2 cellular contexts compared by ENCODE assay signal in the genomic region with DNA sequence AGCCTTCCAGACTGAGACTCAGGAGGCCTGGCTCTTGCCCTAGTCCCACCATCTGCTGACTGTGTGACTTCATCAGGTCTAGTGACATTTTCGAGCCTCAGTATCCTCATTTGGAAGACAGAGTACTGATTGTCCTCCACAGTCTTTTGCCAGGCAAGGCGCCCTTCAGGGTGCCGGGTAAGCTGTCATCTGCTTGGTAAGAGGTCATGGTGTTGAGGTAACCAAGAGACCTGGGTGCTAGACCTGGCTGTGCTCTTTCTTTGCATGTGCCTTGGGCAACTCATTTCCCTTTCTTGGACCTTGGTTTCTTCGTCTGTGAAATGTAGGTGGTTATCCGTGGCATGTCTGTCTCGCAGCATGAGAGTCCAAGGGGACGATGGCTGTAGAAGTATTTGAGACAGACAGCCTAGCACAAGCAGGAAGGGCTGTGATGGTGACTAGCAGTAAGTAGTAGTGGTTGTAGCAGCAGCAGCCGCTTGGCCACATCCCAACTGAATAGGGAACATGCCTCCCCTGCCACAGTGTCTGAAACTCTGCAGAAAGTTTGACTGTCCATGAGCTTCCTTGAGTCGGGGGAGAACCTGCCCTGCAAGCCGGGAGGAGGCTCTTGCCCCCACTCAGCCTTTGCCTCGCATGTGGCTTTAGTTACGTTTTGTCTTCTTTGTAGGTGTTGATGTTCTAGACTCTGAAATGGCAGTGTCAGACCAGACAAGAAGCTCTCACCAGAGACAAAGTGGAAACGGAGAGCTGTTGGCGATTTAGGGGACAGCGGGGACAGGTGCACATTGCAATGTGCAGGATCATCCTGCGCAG.
TF ChIP-seq lines count a peak whose summit lies in the region.

No MANE protein-coding gene starts in this region.

TF ChIP-seq in GM12878, 131 proteins besides CTCF, POLR2A, EP300 and RAD21:
- TF ChIP-seq SUZ12 (IDR thresholded peaks at IDR 0.05; ENCODE audit: unreplicated experiment) (no peak), RAD51 (IDR thresholded peaks at IDR 0.05) (no peak), STAT3 (IDR thresholded peaks at IDR 0.05; ENCODE audit: low read depth, low read length) (no peak)

TF ChIP-seq in GM12891, 5 proteins besides CTCF, POLR2A, EP300 and RAD21:
- TF ChIP-seq TAF1 (IDR thresholded peaks at IDR 0.05; ENCODE audit: low read depth, low read length) = no peak
- TF ChIP-seq POLR2AphosphoS5 (IDR thresholded peaks at IDR 0.05; ENCODE audit: low read depth, low read length) = no peak
- no peak for TF ChIP-seq SPI1 (IDR thresholded peaks at IDR 0.05; ENCODE audit: low read depth, low read length)
- TF ChIP-seq PAX5 (IDR thresholded peaks at IDR 0.05; ENCODE audit: insufficient read depth, low read length, severe bottlenecking) = no peak
- no peak for TF ChIP-seq POU2F2 (IDR thresholded peaks at IDR 0.05; ENCODE audit: low read depth, low read length)
